ENCODE assay signal across 21 cellular contexts in genomic region chr15:85764304-85764633, GRCh38. TPM values are rescaled to one million over a fixed set of nuclear protein-coding genes. Genes with fewer than 3 reads are reported as not detected.
DNase-seq lines count a peak whose midpoint lies in the region; ATAC-seq, FAIRE-seq and TF ChIP-seq lines count a peak whose summit lies in the region.
"Had no signal": no experiment of that assay in that cellular context is flagged by ENCODE, and none has a peak within 500 bp of the region (broad histone marks: within the 10 kb centered on the region; RNA-seq: fewer than 3 reads in every experiment).

No MANE protein-coding gene starts in this region.

- peaks cover 26% of the 10 kb centered on the region for H3K4me1 Mint-ChIP-seq in GM23338
- peaks cover 13% of the 10 kb centered on the region for H3K4me1 Mint-ChIP-seq in astrocyte (ENCODE audit: low read depth, unreplicated experiment)
- peaks cover 5% of the 10 kb centered on the region for H3K4me1 Mint-ChIP-seq in CD4-positive, alpha-beta T cell (ENCODE audit: low read depth)
- H3K4me1 Mint-ChIP-seq: activated naive CD8-positive, alpha-beta T cell treated with anti-CD3 and anti-CD28 coated beads, Interleukin-2, amount 50 U/mL, for 24 hours had no signal

- H2AFZ ChIP-seq in GM23338 (no peak overlapping the region), astrocyte (ENCODE audit: low read depth, low read length) (no peak overlapping the region)

- peaks cover 23% of the 10 kb centered on the region for H3K36me3 Mint-ChIP-seq in GM23338 (ENCODE audit: low read depth)
- peaks cover 11% of the 10 kb centered on the region for H3K36me3 Mint-ChIP-seq in astrocyte (ENCODE audit: low read depth, unreplicated experiment)
- peaks cover 16% of the 10 kb centered on the region for H3K36me3 Mint-ChIP-seq in CD4-positive, alpha-beta T cell (ENCODE audit: low read depth)

- in situ Hi-C loops in gastrocnemius medialis (cut with MboI; ENCODE audit: low sequenced_read_pairs in 4 of 4), result no loop called here

- no peaks in the 10 kb centered on the region for H3K27me3 ChIP-seq in GM23338 (ENCODE audit: insufficient read depth)
- H3K27me3 ChIP-seq in astrocyte (ENCODE audit: insufficient read depth, low read length), result no peaks in the 10 kb centered on the region
- H3K27me3 ChIP-seq in left ventricle myocardium inferior (ENCODE audit: low read depth), result no peaks in the 10 kb centered on the region
- no peaks in the 10 kb centered on the region for H3K27me3 ChIP-seq in gastrocnemius medialis
- no peaks in the 10 kb centered on the region for H3K27me3 ChIP-seq in CD4-positive, alpha-beta T cell (ENCODE audit: control insufficient read depth, insufficient read depth, low read length)
- H3K27me3 ChIP-seq: neutrophil, SJCRH30, upper lobe of left lung had no signal

- H3K27ac ChIP-seq in GM23338 (ENCODE audit: low read depth) (no peak overlapping the region), astrocyte (ENCODE audit: low read depth, low read length) (no peak overlapping the region), left ventricle myocardium inferior (replicated peaks) (peak overlapping the region; percentile 70), gastrocnemius medialis (peak overlapping the region; percentile 69 to 77 (median 73))
- H3K27ac ChIP-seq in CD4-positive, alpha-beta T cell (ENCODE audit: low read depth, low read length), result no peak overlapping the region
- H3K27ac ChIP-seq: neutrophil, SJCRH30 had no signal

- intact Hi-C loops in left ventricle myocardium inferior (cut with micrococcal nuclease), result no loop called here
- intact Hi-C loops in gastrocnemius medialis (cut with DNase I; ENCODE audit: low total_unique reads), result loop anchor here (2.0 kb wide), 1 partner anchor 15 kb away; no protein-coding TSS in a partner anchor
- intact Hi-C loops in CD4-positive, alpha-beta T cell (cut with DNase I, micrococcal nuclease), result no loop called here

- POLR2A ChIA-PET in CD4-positive, alpha-beta T cell (lab: Charles Lee), result no interaction called here

- H3K79me2 ChIP-seq in GM23338 (replicated peaks; ENCODE audit: insufficient read depth), result peaks cover 42% of the 10 kb centered on the region
- H3K79me2 ChIP-seq in astrocyte (ENCODE audit: insufficient read depth, low read length), result peaks cover 44% of the 10 kb centered on the region

- H3K4me3 ChIP-seq in GM23338, result no peak overlapping the region
- no peak overlapping the region for H3K4me3 ChIP-seq in astrocyte (ENCODE audit: insufficient read depth, low read depth, low read length)
- no peak overlapping the region for H3K4me3 ChIP-seq in left ventricle myocardium inferior
- H3K4me3 ChIP-seq in gastrocnemius medialis, result no peak overlapping the region
- H3K4me3 ChIP-seq: HAP-1, SJCRH30, upper lobe of left lung had no signal

- no peak overlapping the region for H3K4me3 Mint-ChIP-seq in GM23338
- H3K4me3 Mint-ChIP-seq in astrocyte (ENCODE audit: unreplicated experiment), result no peak overlapping the region
- no peak overlapping the region for H3K4me3 Mint-ChIP-seq in CD4-positive, alpha-beta T cell
- H3K4me3 Mint-ChIP-seq: activated naive CD8-positive, alpha-beta T cell treated with anti-CD3 and anti-CD28 coated beads, Interleukin-2, amount 50 U/mL, for 24 hours; effector memory CD8-positive, alpha-beta T cell; T-helper 2 cell treated with Interferon-gamma antibody and Interleukin-4, amounts not matched to agents 5 μg/mL and 100 μg/mL, for 36 hours had no signal

- no peak for DNase-seq in GM23338 (ENCODE audit: low spot score)
- DNase-seq in astrocyte (ENCODE audit: low read depth), result no peak
- DNase-seq in left ventricle myocardium inferior, result no peak
- no peak for DNase-seq in gastrocnemius medialis
- DNase-seq in CD4-positive, alpha-beta T cell, result no peak
- no peak for DNase-seq in stimulated activated CD4-positive, alpha-beta T cell treated with anti-CD3 and anti-CD28 coated beads, Interleukin-4, amount 100 ng/mL, for 4 hours
- no peak for DNase-seq in COLO829 (ENCODE audit: low spot score)
- DNase-seq: activated CD4-positive, CD25-positive, alpha-beta regulatory T cell; activated naive CD8-positive, alpha-beta T cell treated with anti-CD3 and anti-CD28 coated beads, Interleukin-2, amount 50 U/mL, for 24 hours; effector memory CD8-positive, alpha-beta T cell; KBM-7; midbrain; NCI-H2081; NCI-H526; OCI-M1; SJCRH30; stimulated activated naive CD4-positive, alpha-beta T cell had no signal

- no peaks in the 10 kb centered on the region for H3K36me3 ChIP-seq in GM23338 (ENCODE audit: insufficient read depth)
- H3K36me3 ChIP-seq in astrocyte (ENCODE audit: insufficient read depth, low read length), result no peaks in the 10 kb centered on the region
- peaks cover 17% of the 10 kb centered on the region for H3K36me3 ChIP-seq in left ventricle myocardium inferior
- H3K36me3 ChIP-seq in gastrocnemius medialis, result peaks cover 0 to 6% of the 10 kb centered on the region in 2 donors
- H3K36me3 ChIP-seq: neutrophil had no signal

- no peaks in the 10 kb centered on the region for H4K20me1 ChIP-seq in GM23338 (replicated peaks; ENCODE audit: insufficient read depth)
- peaks cover 77% of the 10 kb centered on the region for H4K20me1 ChIP-seq in astrocyte (ENCODE audit: insufficient read depth, low read length)

- no peak for ATAC-seq in GM23338
- ATAC-seq in gastrocnemius medialis, result peak; percentile 6 to 19
- no peak for ATAC-seq in CD4-positive, alpha-beta T cell (ENCODE audit: poor library complexity)
- ATAC-seq: activated naive CD8-positive, alpha-beta T cell treated with anti-CD3 and anti-CD28 coated beads, Interleukin-2, amount 50 U/mL, for 24 hours; effector memory CD8-positive, alpha-beta T cell had no signal

- peaks cover 4% of the 10 kb centered on the region for H3K27me3 Mint-ChIP-seq in GM23338 (ENCODE audit: insufficient read depth, low read depth, poor library complexity)
- no peaks in the 10 kb centered on the region for H3K27me3 Mint-ChIP-seq in astrocyte (ENCODE audit: low read depth, unreplicated experiment)
- H3K27me3 Mint-ChIP-seq in CD4-positive, alpha-beta T cell, result no peaks in the 10 kb centered on the region
- H3K27me3 Mint-ChIP-seq: activated naive CD8-positive, alpha-beta T cell treated with anti-CD3 and anti-CD28 coated beads, Interleukin-2, amount 50 U/mL, for 24 hours; effector memory CD8-positive, alpha-beta T cell had no signal

- no peak for TF ChIP-seq POLR2A in gastrocnemius medialis (IDR thresholded peaks at IDR 0.05)

- H3K9me3 ChIP-seq in astrocyte (ENCODE audit: insufficient read depth, low read depth, low read length) (no peaks in the 10 kb centered on the region), left ventricle myocardium inferior (replicated peaks) (no peaks in the 10 kb centered on the region), gastrocnemius medialis (no peaks in the 10 kb centered on the region)
- no peaks in the 10 kb centered on the region for H3K9me3 ChIP-seq in CD4-positive, alpha-beta T cell (ENCODE audit: control insufficient read depth, low read length)
- H3K9me3 ChIP-seq: HAP-1, neutrophil, SJCRH30, upper lobe of left lung had no signal

- H3K9me3 Mint-ChIP-seq in GM23338 (no peaks in the 10 kb centered on the region), astrocyte (ENCODE audit: unreplicated experiment) (peaks cover 2% of the 10 kb centered on the region)
- H3K9me3 Mint-ChIP-seq in CD4-positive, alpha-beta T cell, result no peaks in the 10 kb centered on the region
- H3K9me3 Mint-ChIP-seq: activated naive CD8-positive, alpha-beta T cell treated with anti-CD3 and anti-CD28 coated beads, Interleukin-2, amount 50 U/mL, for 24 hours; effector memory CD8-positive, alpha-beta T cell; T-helper 2 cell treated with Interferon-gamma antibody and Interleukin-4, amounts not matched to agents 5 μg/mL and 100 μg/mL, for 36 hours had no signal

- CTCF ChIA-PET in CD4-positive, alpha-beta T cell (lab: Charles Lee), result no interaction called here

- H3K9me2 ChIP-seq in GM23338 (ENCODE audit: insufficient read depth), result no peaks in the 10 kb centered on the region

- TF ChIP-seq CTCF in GM23338 (conservative IDR thresholded peaks at IDR 0.05; ENCODE audit: low read depth in 2 of 2) (no peak), astrocyte (IDR thresholded peaks at IDR 0.05; ENCODE audit: insufficient read depth, low read depth, low read length) (no peak), left ventricle myocardium inferior (IDR thresholded peaks at IDR 0.05; ENCODE audit: borderline replicate concordance) (no peak), gastrocnemius medialis (IDR thresholded peaks at IDR 0.05 in 4 of 5, conservative IDR thresholded peaks at IDR 0.05 in 1 of 5) (no peak)
- no peak for TF ChIP-seq CTCF in CD4-positive, alpha-beta T cell (IDR thresholded peaks at IDR 0.05)

- no peaks in the 10 kb centered on the region for H3F3A ChIP-seq in GM23338 (replicated peaks; ENCODE audit: low read depth)

- FAIRE-seq in astrocyte (lab: Jason Lieb, UNC), result no peak

- no peaks in the 10 kb centered on the region for H3K4me1 ChIP-seq in GM23338 (ENCODE audit: insufficient read depth)
- H3K4me1 ChIP-seq in astrocyte (ENCODE audit: insufficient read depth, low read length), result peaks cover 31% of the 10 kb centered on the region
- peaks cover 51% of the 10 kb centered on the region for H3K4me1 ChIP-seq in left ventricle myocardium inferior
- peaks cover 43 to 47% of the 10 kb centered on the region in 2 donors for H3K4me1 ChIP-seq in gastrocnemius medialis
- H3K4me1 ChIP-seq: HAP-1, upper lobe of left lung had no signal

- H3K27ac Mint-ChIP-seq in GM23338, result peak overlapping the region; percentile 90
- H3K27ac Mint-ChIP-seq in astrocyte (ENCODE audit: unreplicated experiment), result no peak overlapping the region
- no peak overlapping the region for H3K27ac Mint-ChIP-seq in CD4-positive, alpha-beta T cell
- H3K27ac Mint-ChIP-seq: activated naive CD8-positive, alpha-beta T cell treated with anti-CD3 and anti-CD28 coated beads, Interleukin-2, amount 50 U/mL, for 24 hours; T-helper 2 cell treated with Interferon-gamma antibody and Interleukin-4, amounts not matched to agents 5 μg/mL and 100 μg/mL, for 36 hours had no signal

- no peak overlapping the region for H3K9ac ChIP-seq in astrocyte (ENCODE audit: low read length)

- H3K4me2 ChIP-seq in GM23338, result no peak overlapping the region
- peak overlapping the region; percentile 1 for H3K4me2 ChIP-seq in astrocyte (ENCODE audit: low read length)

TF ChIP-seq in GM23338, 12 proteins besides CTCF, POLR2A, EP300 and RAD21 (continues in another document):
- TF ChIP-seq NANOG (IDR thresholded peaks at IDR 0.05; ENCODE audit: borderline replicate concordance) (no peak), CREB1 (CRISPR knock-in tag; IDR thresholded peaks at IDR 0.05; ENCODE audit: low read depth) (no peak)

RNA-seq across cellular contexts. Expression of gene KLHL25, which starts 30.5 kb away (rescaled TPM):
- total RNA-seq in GM23338 (2014; rRNA removed; shearing (Covaris generic)), result 28.5 and 38.3 TPM in 2 replicates
- 5.2 and 5.8 TPM in 2 replicates for polyA plus RNA-seq in GM23338 (2016; fragmentation: Nextera tagmentation; extraction: Ambion mirVana)
- total RNA-seq in astrocyte (4.7 and 5.6 TPM in 2 replicates), left ventricle myocardium inferior (4.0 TPM), gastrocnemius medialis (1 to 10 TPM; 4.8 to 7.0 (median 6.8) TPM)
- 10 to 100 TPM in 1 of 2 experiments, 1 to 10 TPM in 1; 9.0 to 10.2 TPM for total RNA-seq in CD4-positive, alpha-beta T cell

Comparison
In these comparisons a context has a peak if more than half of its experiments do, and no peak if none do; other contexts are left out.
1. ATAC-seq: peak in gastrocnemius medialis (2 of 2); none in GM23338 (single experiment) and CD4-positive, alpha-beta T cell (single experiment).
2. H3K27ac ChIP-seq: peak in left ventricle myocardium inferior (single experiment) and gastrocnemius medialis (4 of 4); none in GM23338 (single experiment), astrocyte (single experiment) and CD4-positive, alpha-beta T cell (single experiment).